1 cellular context compared by ENCODE assay signal in the genomic region with DNA sequence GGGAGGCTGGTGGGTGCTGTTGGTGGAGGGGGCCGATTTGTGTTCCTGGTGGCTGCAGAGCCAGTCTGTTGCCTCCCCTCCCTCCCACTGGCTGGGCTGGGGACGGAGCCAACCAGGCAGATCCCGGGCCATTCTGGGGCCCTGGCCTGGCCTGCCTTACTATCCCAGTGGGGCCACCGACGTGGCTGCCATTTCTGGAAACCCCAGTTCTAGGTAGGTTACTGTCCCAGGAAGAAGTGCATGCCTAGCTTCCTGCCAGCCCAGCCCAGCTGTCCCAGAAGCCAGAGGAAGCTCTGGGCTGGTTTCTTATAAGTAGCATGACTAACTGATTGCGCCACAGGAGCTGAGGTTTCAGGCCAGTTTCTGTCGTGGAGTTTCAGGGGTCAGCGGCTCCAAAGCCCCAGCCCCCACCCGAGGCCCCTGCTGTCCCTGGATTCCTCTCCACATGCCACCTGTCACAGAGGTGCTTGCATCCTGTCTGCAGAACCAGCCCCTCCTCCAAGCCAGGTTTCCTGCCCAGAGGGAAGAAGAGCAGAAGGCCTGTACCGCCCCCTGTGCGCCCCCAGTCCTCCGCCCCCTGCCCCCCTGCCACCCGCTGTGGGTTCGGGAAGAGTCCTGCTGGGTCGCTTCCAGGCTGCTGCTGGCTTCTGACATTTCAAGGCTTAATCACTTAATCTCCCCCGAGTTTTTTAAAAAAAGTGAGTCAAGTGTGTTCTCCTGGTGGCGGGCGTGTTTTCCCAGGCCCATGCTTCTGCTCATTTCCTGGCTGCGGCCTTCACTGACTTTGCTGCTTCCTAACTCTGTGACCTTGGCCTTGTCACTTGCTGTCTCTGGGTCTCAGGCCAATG.
TF ChIP-seq lines count a peak whose summit lies in the region.

No MANE protein-coding gene starts in this region.

TF ChIP-seq in HepG2, 621 proteins besides CTCF, POLR2A, EP300 and RAD21 (continued from another document and continues in another):
- TF ChIP-seq, protein P1, sequence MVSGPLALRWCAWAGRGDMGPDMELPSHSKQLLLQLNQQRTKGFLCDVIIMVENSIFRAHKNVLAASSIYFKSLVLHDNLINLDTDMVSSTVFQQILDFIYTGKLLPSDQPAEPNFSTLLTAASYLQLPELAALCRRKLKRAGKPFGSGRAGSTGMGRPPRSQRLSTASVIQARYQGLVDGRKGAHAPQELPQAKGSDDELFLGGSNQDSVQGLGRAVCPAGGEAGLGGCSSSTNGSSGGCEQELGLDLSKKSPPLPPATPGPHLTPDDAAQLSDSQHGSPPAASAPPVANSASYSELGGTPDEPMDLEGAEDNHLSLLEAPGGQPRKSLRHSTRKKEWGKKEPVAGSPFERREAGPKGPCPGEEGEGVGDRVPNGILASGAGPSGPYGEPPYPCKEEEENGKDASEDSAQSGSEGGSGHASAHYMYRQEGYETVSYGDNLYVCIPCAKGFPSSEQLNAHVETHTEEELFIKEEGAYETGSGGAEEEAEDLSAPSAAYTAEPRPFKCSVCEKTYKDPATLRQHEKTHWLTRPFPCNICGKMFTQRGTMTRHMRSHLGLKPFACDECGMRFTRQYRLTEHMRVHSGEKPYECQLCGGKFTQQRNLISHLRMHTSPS (CRISPR knock-in tag; IDR thresholded peaks at IDR 0.05; ENCODE audit: low read depth): no peak
- no peak for TF ChIP-seq ZNF33B (CRISPR knock-in tag; IDR thresholded peaks at IDR 0.05)
- no peak for TF ChIP-seq SMAD3 (CRISPR knock-in tag; IDR thresholded peaks at IDR 0.05)
- no peak for TF ChIP-seq ZNF33A (CRISPR knock-in tag; IDR thresholded peaks at IDR 0.05; ENCODE audit: borderline replicate concordance)
- no peak for TF ChIP-seq ZNF75D (CRISPR knock-in tag; IDR thresholded peaks at IDR 0.05; ENCODE audit: borderline replicate concordance)
- no peak for TF ChIP-seq PRMT3 (CRISPR knock-in tag; IDR thresholded peaks at IDR 0.05; ENCODE audit: borderline replicate concordance, low read depth)
- no peak; the same call in 1 of the 2 replicates for TF ChIP-seq SOX5 (CRISPR knock-in tag; IDR thresholded peaks at IDR 0.05; ENCODE audit: borderline replicate concordance)
- TF ChIP-seq, protein P2, sequence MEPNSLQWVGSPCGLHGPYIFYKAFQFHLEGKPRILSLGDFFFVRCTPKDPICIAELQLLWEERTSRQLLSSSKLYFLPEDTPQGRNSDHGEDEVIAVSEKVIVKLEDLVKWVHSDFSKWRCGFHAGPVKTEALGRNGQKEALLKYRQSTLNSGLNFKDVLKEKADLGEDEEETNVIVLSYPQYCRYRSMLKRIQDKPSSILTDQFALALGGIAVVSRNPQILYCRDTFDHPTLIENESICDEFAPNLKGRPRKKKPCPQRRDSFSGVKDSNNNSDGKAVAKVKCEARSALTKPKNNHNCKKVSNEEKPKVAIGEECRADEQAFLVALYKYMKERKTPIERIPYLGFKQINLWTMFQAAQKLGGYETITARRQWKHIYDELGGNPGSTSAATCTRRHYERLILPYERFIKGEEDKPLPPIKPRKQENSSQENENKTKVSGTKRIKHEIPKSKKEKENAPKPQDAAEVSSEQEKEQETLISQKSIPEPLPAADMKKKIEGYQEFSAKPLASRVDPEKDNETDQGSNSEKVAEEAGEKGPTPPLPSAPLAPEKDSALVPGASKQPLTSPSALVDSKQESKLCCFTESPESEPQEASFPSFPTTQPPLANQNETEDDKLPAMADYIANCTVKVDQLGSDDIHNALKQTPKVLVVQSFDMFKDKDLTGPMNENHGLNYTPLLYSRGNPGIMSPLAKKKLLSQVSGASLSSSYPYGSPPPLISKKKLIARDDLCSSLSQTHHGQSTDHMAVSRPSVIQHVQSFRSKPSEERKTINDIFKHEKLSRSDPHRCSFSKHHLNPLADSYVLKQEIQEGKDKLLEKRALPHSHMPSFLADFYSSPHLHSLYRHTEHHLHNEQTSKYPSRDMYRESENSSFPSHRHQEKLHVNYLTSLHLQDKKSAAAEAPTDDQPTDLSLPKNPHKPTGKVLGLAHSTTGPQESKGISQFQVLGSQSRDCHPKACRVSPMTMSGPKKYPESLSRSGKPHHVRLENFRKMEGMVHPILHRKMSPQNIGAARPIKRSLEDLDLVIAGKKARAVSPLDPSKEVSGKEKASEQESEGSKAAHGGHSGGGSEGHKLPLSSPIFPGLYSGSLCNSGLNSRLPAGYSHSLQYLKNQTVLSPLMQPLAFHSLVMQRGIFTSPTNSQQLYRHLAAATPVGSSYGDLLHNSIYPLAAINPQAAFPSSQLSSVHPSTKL (CRISPR knock-in tag; IDR thresholded peaks at IDR 0.05): peak; percentile 21
- TF ChIP-seq ZNF577 (CRISPR knock-in tag; IDR thresholded peaks at IDR 0.05; ENCODE audit: borderline replicate concordance, low read depth): no peak
- TF ChIP-seq ZNF24 (IDR thresholded peaks at IDR 0.05): no peak
- TF ChIP-seq POLR2AphosphoS5 (IDR thresholded peaks at IDR 0.05; ENCODE audit: low read depth, low read length): no peak
- TF ChIP-seq AGO1 (IDR thresholded peaks at IDR 0.05; ENCODE audit: low read depth, low read length, poor library complexity, severe bottlenecking): no peak
- TF ChIP-seq ZBTB42 (CRISPR knock-in tag; IDR thresholded peaks at IDR 0.05): no peak
- no peak for TF ChIP-seq NCOA2 (CRISPR knock-in tag; IDR thresholded peaks at IDR 0.05)
- TF ChIP-seq SMC3 (IDR thresholded peaks at IDR 0.05; ENCODE audit: low read length): no peak
- TF ChIP-seq NCOA1 (CRISPR knock-in tag; IDR thresholded peaks at IDR 0.05): no peak
- no peak for TF ChIP-seq CENPT (CRISPR knock-in tag; IDR thresholded peaks at IDR 0.05; ENCODE audit: low read depth)
- TF ChIP-seq ARNTL (CRISPR knock-in tag; IDR thresholded peaks at IDR 0.05): no peak
- TF ChIP-seq ZSCAN31 (CRISPR knock-in tag; IDR thresholded peaks at IDR 0.05; ENCODE audit: low read depth): no peak
- TF ChIP-seq ZNF761 (CRISPR knock-in tag; conservative IDR thresholded peaks at IDR 0.05): no peak
- TF ChIP-seq SIN3A (IDR thresholded peaks at IDR 0.05; ENCODE audit: borderline replicate concordance, low read depth, low read length): no peak
- TF ChIP-seq, protein P3, sequence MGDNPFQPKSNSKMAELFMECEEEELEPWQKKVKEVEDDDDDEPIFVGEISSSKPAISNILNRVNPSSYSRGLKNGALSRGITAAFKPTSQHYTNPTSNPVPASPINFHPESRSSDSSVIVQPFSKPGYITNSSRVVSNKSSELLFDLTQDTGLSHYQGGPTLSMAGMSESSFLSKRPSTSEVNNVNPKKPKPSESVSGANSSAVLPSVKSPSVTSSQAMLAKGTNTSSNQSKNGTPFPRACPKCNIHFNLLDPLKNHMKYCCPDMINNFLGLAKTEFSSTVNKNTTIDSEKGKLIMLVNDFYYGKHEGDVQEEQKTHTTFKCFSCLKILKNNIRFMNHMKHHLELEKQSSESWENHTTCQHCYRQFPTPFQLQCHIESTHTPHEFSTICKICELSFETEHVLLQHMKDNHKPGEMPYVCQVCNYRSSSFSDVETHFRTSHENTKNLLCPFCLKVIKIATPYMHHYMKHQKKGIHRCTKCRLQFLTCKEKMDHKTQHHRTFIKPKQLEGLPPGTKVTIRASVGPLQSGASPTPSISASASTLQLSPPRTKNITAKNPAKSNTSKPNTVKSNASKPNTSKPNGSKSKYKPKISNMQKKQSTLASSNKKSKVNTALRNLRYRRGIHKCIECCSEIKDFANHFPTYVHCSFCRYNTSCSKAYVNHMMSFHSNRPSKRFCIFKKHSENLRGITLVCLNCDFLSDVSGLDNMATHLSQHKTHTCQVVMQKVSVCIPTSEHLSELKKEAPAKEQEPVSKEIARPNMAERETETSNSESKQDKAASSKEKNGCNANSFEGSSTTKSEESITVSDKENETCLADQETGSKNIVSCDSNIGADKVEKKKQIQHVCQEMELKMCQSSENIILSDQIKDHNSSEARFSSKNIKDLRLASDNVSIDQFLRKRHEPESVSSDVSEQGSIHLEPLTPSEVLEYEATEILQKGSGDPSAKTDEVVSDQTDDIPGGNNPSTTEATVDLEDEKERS (CRISPR knock-in tag; IDR thresholded peaks at IDR 0.05): no peak
- peak; percentile 44 for TF ChIP-seq SP4 (CRISPR knock-in tag; IDR thresholded peaks at IDR 0.05)
- 0 out of 2 replicates have a peak, but pooled peaks have one; percentile 49 for TF ChIP-seq ZNF546 (CRISPR knock-in tag; conservative IDR thresholded peaks at IDR 0.05)
- TF ChIP-seq BRCA1 (CRISPR knock-in tag; IDR thresholded peaks at IDR 0.05): no peak
- TF ChIP-seq GABPB1 (CRISPR knock-in tag; IDR thresholded peaks at IDR 0.05): peak; percentile 29; the same call in 1 of the 2 replicates
- TF ChIP-seq, protein P4, sequence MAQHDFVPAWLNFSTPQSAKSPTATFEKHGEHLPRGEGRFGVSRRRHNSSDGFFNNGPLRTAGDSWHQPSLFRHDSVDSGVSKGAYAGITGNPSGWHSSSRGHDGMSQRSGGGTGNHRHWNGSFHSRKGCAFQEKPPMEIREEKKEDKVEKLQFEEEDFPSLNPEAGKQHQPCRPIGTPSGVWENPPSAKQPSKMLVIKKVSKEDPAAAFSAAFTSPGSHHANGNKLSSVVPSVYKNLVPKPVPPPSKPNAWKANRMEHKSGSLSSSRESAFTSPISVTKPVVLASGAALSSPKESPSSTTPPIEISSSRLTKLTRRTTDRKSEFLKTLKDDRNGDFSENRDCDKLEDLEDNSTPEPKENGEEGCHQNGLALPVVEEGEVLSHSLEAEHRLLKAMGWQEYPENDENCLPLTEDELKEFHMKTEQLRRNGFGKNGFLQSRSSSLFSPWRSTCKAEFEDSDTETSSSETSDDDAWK (CRISPR knock-in tag; IDR thresholded peaks at IDR 0.05): no peak
- TF ChIP-seq ZNF746 (CRISPR knock-in tag; IDR thresholded peaks at IDR 0.05): no peak
- TF ChIP-seq ZNF562 (CRISPR knock-in tag; IDR thresholded peaks at IDR 0.05; ENCODE audit: borderline replicate concordance): no peak
- TF ChIP-seq ZNF17 (CRISPR knock-in tag; IDR thresholded peaks at IDR 0.05): no peak
- TF ChIP-seq ZNF30 (CRISPR knock-in tag; IDR thresholded peaks at IDR 0.05): no peak
- no peak for TF ChIP-seq BRD4 (CRISPR knock-in tag; IDR thresholded peaks at IDR 0.05)
- TF ChIP-seq ZNF678 (CRISPR knock-in tag; IDR thresholded peaks at IDR 0.05): no peak
- no peak for TF ChIP-seq ZNF484 (CRISPR knock-in tag; IDR thresholded peaks at IDR 0.05; ENCODE audit: borderline replicate concordance, low read depth)
- TF ChIP-seq, protein P5, sequence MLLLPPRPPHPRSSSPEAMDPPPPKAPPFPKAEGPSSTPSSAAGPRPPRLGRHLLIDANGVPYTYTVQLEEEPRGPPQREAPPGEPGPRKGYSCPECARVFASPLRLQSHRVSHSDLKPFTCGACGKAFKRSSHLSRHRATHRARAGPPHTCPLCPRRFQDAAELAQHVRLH (CRISPR knock-in tag; IDR thresholded peaks at IDR 0.05; ENCODE audit: borderline replicate concordance, low read depth): no peak
- TF ChIP-seq, protein P6, sequence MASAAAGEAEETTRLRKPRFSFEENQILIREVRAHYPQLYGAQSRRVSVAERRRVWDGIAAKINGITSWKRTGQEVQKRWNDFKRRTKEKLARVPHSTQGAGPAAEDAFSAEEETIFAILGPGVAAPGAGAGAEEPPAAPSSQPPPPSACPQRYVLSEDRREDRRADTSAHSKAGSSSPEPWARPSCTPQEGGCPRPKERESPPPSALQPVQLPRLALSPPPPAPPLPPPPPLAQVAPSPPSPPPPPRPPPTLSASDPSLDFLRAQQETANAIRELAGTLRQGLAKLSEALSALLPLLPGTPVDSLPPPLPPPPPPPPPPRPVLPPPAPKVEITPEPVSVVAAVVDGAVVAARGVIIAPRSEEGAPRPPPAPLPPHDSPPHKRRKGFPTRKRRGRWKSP (CRISPR knock-in tag; IDR thresholded peaks at IDR 0.05): no peak
- TF ChIP-seq, protein P7, sequence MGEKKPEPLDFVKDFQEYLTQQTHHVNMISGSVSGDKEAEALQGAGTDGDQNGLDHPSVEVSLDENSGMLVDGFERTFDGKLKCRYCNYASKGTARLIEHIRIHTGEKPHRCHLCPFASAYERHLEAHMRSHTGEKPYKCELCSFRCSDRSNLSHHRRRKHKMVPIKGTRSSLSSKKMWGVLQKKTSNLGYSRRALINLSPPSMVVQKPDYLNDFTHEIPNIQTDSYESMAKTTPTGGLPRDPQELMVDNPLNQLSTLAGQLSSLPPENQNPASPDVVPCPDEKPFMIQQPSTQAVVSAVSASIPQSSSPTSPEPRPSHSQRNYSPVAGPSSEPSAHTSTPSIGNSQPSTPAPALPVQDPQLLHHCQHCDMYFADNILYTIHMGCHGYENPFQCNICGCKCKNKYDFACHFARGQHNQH (CRISPR knock-in tag; IDR thresholded peaks at IDR 0.05): no peak
- no peak for TF ChIP-seq MAF1 (CRISPR knock-in tag; IDR thresholded peaks at IDR 0.05; ENCODE audit: borderline replicate concordance)
- TF ChIP-seq, protein P8, sequence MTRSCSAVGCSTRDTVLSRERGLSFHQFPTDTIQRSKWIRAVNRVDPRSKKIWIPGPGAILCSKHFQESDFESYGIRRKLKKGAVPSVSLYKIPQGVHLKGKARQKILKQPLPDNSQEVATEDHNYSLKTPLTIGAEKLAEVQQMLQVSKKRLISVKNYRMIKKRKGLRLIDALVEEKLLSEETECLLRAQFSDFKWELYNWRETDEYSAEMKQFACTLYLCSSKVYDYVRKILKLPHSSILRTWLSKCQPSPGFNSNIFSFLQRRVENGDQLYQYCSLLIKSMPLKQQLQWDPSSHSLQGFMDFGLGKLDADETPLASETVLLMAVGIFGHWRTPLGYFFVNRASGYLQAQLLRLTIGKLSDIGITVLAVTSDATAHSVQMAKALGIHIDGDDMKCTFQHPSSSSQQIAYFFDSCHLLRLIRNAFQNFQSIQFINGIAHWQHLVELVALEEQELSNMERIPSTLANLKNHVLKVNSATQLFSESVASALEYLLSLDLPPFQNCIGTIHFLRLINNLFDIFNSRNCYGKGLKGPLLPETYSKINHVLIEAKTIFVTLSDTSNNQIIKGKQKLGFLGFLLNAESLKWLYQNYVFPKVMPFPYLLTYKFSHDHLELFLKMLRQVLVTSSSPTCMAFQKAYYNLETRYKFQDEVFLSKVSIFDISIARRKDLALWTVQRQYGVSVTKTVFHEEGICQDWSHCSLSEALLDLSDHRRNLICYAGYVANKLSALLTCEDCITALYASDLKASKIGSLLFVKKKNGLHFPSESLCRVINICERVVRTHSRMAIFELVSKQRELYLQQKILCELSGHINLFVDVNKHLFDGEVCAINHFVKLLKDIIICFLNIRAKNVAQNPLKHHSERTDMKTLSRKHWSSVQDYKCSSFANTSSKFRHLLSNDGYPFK (CRISPR knock-in tag; IDR thresholded peaks at IDR 0.05; ENCODE audit: borderline replicate concordance): no peak
- no peak for TF ChIP-seq HNRNPLL (IDR thresholded peaks at IDR 0.05; ENCODE audit: low read depth, low read length, poor library complexity, severe bottlenecking)
- no peak for TF ChIP-seq ZBTB38 (CRISPR knock-in tag; IDR thresholded peaks at IDR 0.05)
- TF ChIP-seq, protein P9, sequence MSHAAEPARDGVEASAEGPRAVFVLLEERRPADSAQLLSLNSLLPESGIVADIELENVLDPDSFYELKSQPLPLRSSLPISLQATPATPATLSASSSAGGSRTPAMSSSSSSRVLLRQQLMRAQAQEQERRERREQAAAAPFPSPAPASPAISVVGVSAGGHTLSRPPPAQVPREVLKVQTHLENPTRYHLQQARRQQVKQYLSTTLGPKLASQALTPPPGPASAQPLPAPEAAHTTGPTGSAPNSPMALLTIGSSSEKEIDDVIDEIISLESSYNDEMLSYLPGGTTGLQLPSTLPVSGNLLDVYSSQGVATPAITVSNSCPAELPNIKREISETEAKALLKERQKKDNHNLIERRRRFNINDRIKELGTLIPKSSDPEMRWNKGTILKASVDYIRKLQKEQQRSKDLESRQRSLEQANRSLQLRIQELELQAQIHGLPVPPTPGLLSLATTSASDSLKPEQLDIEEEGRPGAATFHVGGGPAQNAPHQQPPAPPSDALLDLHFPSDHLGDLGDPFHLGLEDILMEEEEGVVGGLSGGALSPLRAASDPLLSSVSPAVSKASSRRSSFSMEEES (CRISPR knock-in tag; IDR thresholded peaks at IDR 0.05): no peak
- TF ChIP-seq CBFB (CRISPR knock-in tag; IDR thresholded peaks at IDR 0.05): 0 out of 2 replicates have a peak, but pooled peaks have one; percentile 50
- no peak for TF ChIP-seq ZNF615 (CRISPR knock-in tag; IDR thresholded peaks at IDR 0.05; ENCODE audit: borderline replicate concordance)
- no peak for TF ChIP-seq NFE2 (CRISPR knock-in tag; IDR thresholded peaks at IDR 0.05)
